Comparison of ENCODE assay signal across 8 cellular contexts in genomic region chr12:57237952-57238853, GRCh38. TPM values are rescaled to one million over a fixed set of nuclear protein-coding genes. Genes with fewer than 3 reads are reported as not detected.
DNase-seq lines count a peak whose midpoint lies in the region; FAIRE-seq and TF ChIP-seq lines count a peak whose summit lies in the region.

No MANE protein-coding gene starts in this region.

- dilution Hi-C loops in endothelial cell of umbilical vein (cut with MboI; ENCODE audit: extremely low pct_ligation_motif_present, low sequenced_read_pairs), result no loop called here

- CTCF ChIA-PET in activated CD4-positive, alpha-beta T cell treated with anti-CD3 and anti-CD28 coated beads, Interleukin-2, amount 10 ng/mL, durations not matched to agents 7 days and 5 days (lab: Charles Lee), result interaction anchor here (0.6 to 18.3 kb wide), 19 partner anchors 9 to 239 kb away, joined by 3 to 332 read pairs (median 6); partner anchors contain the start of genes NEMP1, NXPH4, SHMT2 and STAC3
- CTCF ChIA-PET in endothelial cell of umbilical vein (lab: Charles Lee), result interaction anchor here (0.6 to 10.7 kb wide), 10 partner anchors 8 to 52 kb away, joined by 3 to 214 read pairs (median 7); partner anchors contain the start of genes NXPH4, SHMT2 and STAC3

- POLR2A ChIA-PET in activated CD4-positive, alpha-beta T cell treated with anti-CD3 and anti-CD28 coated beads, Interleukin-2, amount 10 ng/mL, durations not matched to agents 7 days and 5 days (lab: Charles Lee), result interaction anchor here (0.6 kb wide), 1 partner anchor 9 kb away, joined by 3 read pairs; the partner anchor contains the start of gene SHMT2
- POLR2A ChIA-PET in endothelial cell of umbilical vein (lab: Charles Lee), result interaction anchor here (1.0 kb wide), 1 partner anchor 8 kb away, joined by 3 read pairs; the partner anchor contains the start of gene SHMT2

- H3K4me1 ChIP-seq in Peyer's patch, result peaks cover 5 to 68% (median 43%) of the 10 kb centered on the region in 4 donors
- peaks cover 27% of the 10 kb centered on the region for H3K4me1 ChIP-seq in endothelial cell of umbilical vein (ENCODE audit: control insufficient read depth, extremely low read depth, insufficient read depth, low read length)
- peaks cover 16% of the 10 kb centered on the region for H3K4me1 ChIP-seq in ovary (ENCODE audit: insufficient read depth)

- peak overlapping the region; percentile 66 for H3K4me2 ChIP-seq in endothelial cell of umbilical vein (ENCODE audit: insufficient read depth, low read length)

- peaks cover 47% of the 10 kb centered on the region for H3K27me3 Mint-ChIP-seq in activated CD4-positive, alpha-beta T cell treated with anti-CD3 and anti-CD28 coated beads, Interleukin-2, amount 10 ng/mL, durations not matched to agents 7 days and 5 days

- H3K4me3 Mint-ChIP-seq in activated CD4-positive, alpha-beta T cell treated with anti-CD3 and anti-CD28 coated beads, Interleukin-2, amount 10 ng/mL, durations not matched to agents 7 days and 5 days, result peak overlapping the region; percentile 79

- no peak for FAIRE-seq in endothelial cell of umbilical vein (lab: Jason Lieb, UNC)

- H3K27ac ChIP-seq in Peyer's patch (no peak overlapping the region), endothelial cell of umbilical vein (ENCODE audit: insufficient read depth, low read depth, low read length) (no peak overlapping the region), ovary (no peak overlapping the region)

- H3K9ac ChIP-seq in endothelial cell of umbilical vein (replicated peaks; ENCODE audit: extremely low read depth, insufficient read depth, low read length), result no peak overlapping the region

- no peak for DNase-seq in activated CD4-positive, alpha-beta T cell treated with anti-CD3 and anti-CD28 coated beads, Interleukin-2, amount 10 ng/mL, durations not matched to agents 7 days and 5 days
- DNase-seq in activated CD4-positive, alpha-beta T cell treated with anti-CD3 and anti-CD28 coated beads, Interleukin-2, amount 50 U/mL, for 4 hours, result no peak
- peak in 2 of 3 donors; percentile 40 to 53 for DNase-seq in Peyer's patch
- DNase-seq in endothelial cell of umbilical vein (ENCODE audit: low read depth, low spot score), result no peak
- no peak for DNase-seq in ovary
- DNase-seq in effector CD8-positive, alpha-beta T cell (lab: John Stamatoyannopoulos, UW), result no peak
- DNase-seq in globus pallidus (ENCODE audit: low spot score), result no peak
- DNase-seq in NCI-H446 treated with DMSO at 0.1 percent for 48 hours (lab: John Stamatoyannopoulos, UW), result no peak

- 5 to 9% (median 7%) methylated on average over 43 to 62 of the region's 62 CpGs for WGBS in ovary, 3 donors

- no peaks in the 10 kb centered on the region for H3K79me2 ChIP-seq in endothelial cell of umbilical vein (ENCODE audit: control insufficient read depth, insufficient read depth, low read length)

- H3K27ac Mint-ChIP-seq in activated CD4-positive, alpha-beta T cell treated with anti-CD3 and anti-CD28 coated beads, Interleukin-2, amount 10 ng/mL, durations not matched to agents 7 days and 5 days, result peak overlapping the region; percentile 76

- peak overlapping the region; percentile 75 for H2AFZ ChIP-seq in endothelial cell of umbilical vein (ENCODE audit: low read depth, low read length)

- TF ChIP-seq POLR2A in Peyer's patch (IDR thresholded peaks at IDR 0.05), result no peak
- TF ChIP-seq POLR2A in endothelial cell of umbilical vein (IDR thresholded peaks at IDR 0.05; ENCODE audit: low read depth, low read length), result no peak
- TF ChIP-seq POLR2A in ovary (IDR thresholded peaks at IDR 0.05), result no peak

- no peak for TF ChIP-seq CTCF in Peyer's patch (IDR thresholded peaks at IDR 0.05)
- no peak for TF ChIP-seq CTCF in endothelial cell of umbilical vein (IDR thresholded peaks at IDR 0.05; ENCODE audit: extremely low read depth in 1 of 2, insufficient read depth in 1 of 2, low read depth in 1 of 2, low read length in 2 of 2)
- TF ChIP-seq CTCF in ovary (IDR thresholded peaks at IDR 0.05), result no peak

- H3K27me3 ChIP-seq in Peyer's patch (peaks cover 0 to 42% of the 10 kb centered on the region in 2 donors), endothelial cell of umbilical vein (ENCODE audit: control insufficient read depth in 2 of 2, insufficient read depth in 2 of 2, low read length in 2 of 2) (peaks cover 52 to 58% of the 10 kb centered on the region in 2 experiments), ovary (peaks cover 2% of the 10 kb centered on the region)

- H4K20me1 ChIP-seq in endothelial cell of umbilical vein (replicated peaks; ENCODE audit: control insufficient read depth, extremely low read depth, insufficient read depth, low read length), result no peaks in the 10 kb centered on the region

- intact Hi-C loops in endothelial cell of umbilical vein (cut with micrococcal nuclease) (loop anchor here (2.0 kb wide), 1 partner anchor 13 kb away; no protein-coding TSS in a partner anchor), ovary (cut with DNase I) (loop anchor here in 1 of 4 donors (2.0 kb wide), 1 partner anchor 25 kb away; no protein-coding TSS in a partner anchor)

- no peak for TF ChIP-seq EP300 in ovary (IDR thresholded peaks at IDR 0.05)

- H3K36me3 Mint-ChIP-seq in activated CD4-positive, alpha-beta T cell treated with anti-CD3 and anti-CD28 coated beads, Interleukin-2, amount 10 ng/mL, durations not matched to agents 7 days and 5 days (ENCODE audit: low read depth), result peaks cover 21% of the 10 kb centered on the region

- no peaks in the 10 kb centered on the region for H3K9me1 ChIP-seq in endothelial cell of umbilical vein (replicated peaks; ENCODE audit: control insufficient read depth, extremely low read depth, insufficient read depth, low read length)

- H3K36me3 ChIP-seq in Peyer's patch, result peaks cover 0 to 9% (median 0%) of the 10 kb centered on the region in 3 donors
- peaks cover 0 to 9% of the 10 kb centered on the region in 2 experiments for H3K36me3 ChIP-seq in endothelial cell of umbilical vein (ENCODE audit: control insufficient read depth in 2 of 2, extremely low read depth in 1 of 2, insufficient read depth in 2 of 2, low read length in 2 of 2)
- H3K36me3 ChIP-seq in ovary, result no peaks in the 10 kb centered on the region

- H3K9me3 ChIP-seq in Peyer's patch (no peaks in the 10 kb centered on the region), endothelial cell of umbilical vein (replicated peaks; ENCODE audit: control insufficient read depth, insufficient read depth, low read length) (no peaks in the 10 kb centered on the region), ovary (no peaks in the 10 kb centered on the region)

- BruUV-seq in endothelial cell of umbilical vein (replicated peaks; lab: Mats Ljungman, UMichigan), result no TSS peak

- H3K9me3 Mint-ChIP-seq in activated CD4-positive, alpha-beta T cell treated with anti-CD3 and anti-CD28 coated beads, Interleukin-2, amount 10 ng/mL, durations not matched to agents 7 days and 5 days, result no peaks in the 10 kb centered on the region

- H3K4me3 ChIP-seq in Peyer's patch (peak overlapping the region; percentile 19 to 59 (median 52)), endothelial cell of umbilical vein (replicated peaks in 1 of 3; ENCODE audit: insufficient read depth in 1 of 3, low read depth in 1 of 3, low read length in 3 of 3) (peak overlapping the region in 2 of 3 experiments; percentile 3 to 35), ovary (peak overlapping the region; percentile 26)

- H3K4me1 Mint-ChIP-seq in activated CD4-positive, alpha-beta T cell treated with anti-CD3 and anti-CD28 coated beads, Interleukin-2, amount 10 ng/mL, durations not matched to agents 7 days and 5 days, result peaks cover 75% of the 10 kb centered on the region

RNA-seq across cellular contexts. Expression of gene SHMT2, which starts 8.7 kb away (rescaled TPM):
- total RNA-seq in activated CD4-positive, alpha-beta T cell treated with anti-CD3 and anti-CD28 coated beads, Interleukin-2, amount 10 ng/mL, durations not matched to agents 7 days and 5 days, result 100 to 1,000 TPM; 137 to 141 TPM
- 10 to 100 TPM; 34.4 to 72.6 (median 36.3) TPM for total RNA-seq in Peyer's patch
- 148 and 155 TPM in 2 replicates for total RNA-seq in endothelial cell of umbilical vein
- polyA plus RNA-seq in endothelial cell of umbilical vein, result 243 and 287 TPM in 2 replicates
- 200 and 222 TPM in 2 replicates for polyA plus RNA-seq in endothelial cell of umbilical vein (2011; cell fraction: cytosol; rRNA removed)
- polyA plus RNA-seq in endothelial cell of umbilical vein (2011; cell fraction: nucleus; rRNA removed), result 221 and 233 TPM in 2 replicates
- 126 and 146 TPM in 2 replicates for polyA plus RNA-seq in endothelial cell of umbilical vein (2012)
- 158 and 166 TPM in 2 replicates for polyA minus RNA-seq in endothelial cell of umbilical vein
- 225 TPM for polyA minus RNA-seq in endothelial cell of umbilical vein (2011; cell fraction: cytosol; rRNA and poly(A)+ RNA removed)
- polyA minus RNA-seq in endothelial cell of umbilical vein (2011; cell fraction: nucleus; rRNA and poly(A)+ RNA removed), result 89.4 and 105 TPM in 2 replicates
- 100 to 1,000 TPM in 1 of 7 donors, 10 to 100 TPM in 6; 32.3 to 185 (median 46.6) TPM for total RNA-seq in ovary
- 10 to 100 TPM; 23.0 to 34.7 TPM for polyA plus RNA-seq in ovary

RNA-seq across cellular contexts. Expression of gene STAC3, which starts 12.8 kb away (rescaled TPM):
- total RNA-seq in activated CD4-positive, alpha-beta T cell treated with anti-CD3 and anti-CD28 coated beads, Interleukin-2, amount 10 ng/mL, durations not matched to agents 7 days and 5 days, result 1 to 10 TPM; 5.1 to 5.2 TPM
- total RNA-seq in Peyer's patch (1 to 10 TPM; 1.9 to 6.6 (median 2.4) TPM), endothelial cell of umbilical vein (0.55 and 1.0 TPM in 2 replicates), ovary (1 to 10 TPM in 6 of 7 donors, under 1 TPM in 1; 0.66 to 2.3 (median 1.8) TPM)
- polyA plus RNA-seq in endothelial cell of umbilical vein (0.08 and 0.36 TPM in 2 replicates), ovary (1 to 10 TPM in 1 of 2 donors, under 1 TPM in 1; 0.77 to 2.9 TPM)
- 0.18 and 0.35 TPM in 2 replicates for polyA plus RNA-seq in endothelial cell of umbilical vein (2011; cell fraction: cytosol; rRNA removed)
- polyA plus RNA-seq in endothelial cell of umbilical vein (2011; cell fraction: nucleus; rRNA removed), result 1.6 and 2.2 TPM in 2 replicates
- polyA plus RNA-seq in endothelial cell of umbilical vein (2012), result 0.60 TPM in 2 replicates
- not detected in 2 replicates for polyA minus RNA-seq in endothelial cell of umbilical vein
- not detected for polyA minus RNA-seq in endothelial cell of umbilical vein (2011; cell fraction: cytosol; rRNA and poly(A)+ RNA removed)
- 1.4 and 1.6 TPM in 2 replicates for polyA minus RNA-seq in endothelial cell of umbilical vein (2011; cell fraction: nucleus; rRNA and poly(A)+ RNA removed)

RNA-seq across cellular contexts. Expression of gene NXPH4, which starts 21.6 kb away (rescaled TPM):
- under 1 TPM; 0.29 to 0.32 TPM for total RNA-seq in activated CD4-positive, alpha-beta T cell treated with anti-CD3 and anti-CD28 coated beads, Interleukin-2, amount 10 ng/mL, durations not matched to agents 7 days and 5 days
- total RNA-seq in Peyer's patch (not detected), endothelial cell of umbilical vein (not detected in 2 replicates), ovary (under 1 TPM in 1 of 7 donors, not detected in 6; 0.20 TPM)
- polyA plus RNA-seq in endothelial cell of umbilical vein (0.07 TPM in 1 of 2 replicates, not detected in the other), ovary (under 1 TPM in 1 of 2 donors, not detected in 1; 0.13 TPM)
- polyA plus RNA-seq in endothelial cell of umbilical vein (2011; cell fraction: cytosol; rRNA removed), result 0.04 and 0.06 TPM in 2 replicates
- polyA plus RNA-seq in endothelial cell of umbilical vein (2011; cell fraction: nucleus; rRNA removed), result not detected in 2 replicates
- not detected in 2 replicates for polyA plus RNA-seq in endothelial cell of umbilical vein (2012)
- polyA minus RNA-seq in endothelial cell of umbilical vein, result 0.11 TPM in 1 of 2 replicates, not detected in the other
- 2.8 TPM for polyA minus RNA-seq in endothelial cell of umbilical vein (2011; cell fraction: cytosol; rRNA and poly(A)+ RNA removed)
- polyA minus RNA-seq in endothelial cell of umbilical vein (2011; cell fraction: nucleus; rRNA and poly(A)+ RNA removed), result not detected in 2 replicates

Comparison
In these comparisons a context has a peak if more than half of its experiments do, and no peak if none do; other contexts are left out.
1. DNase-seq: peak in Peyer's patch (2 of 3); none in activated CD4-positive, alpha-beta T cell treated with anti-CD3 and anti-CD28 coated beads, Interleukin-2, amount 10 ng/mL, durations not matched to agents 7 days and 5 days (single experiment), activated CD4-positive, alpha-beta T cell treated with anti-CD3 and anti-CD28 coated beads, Interleukin-2, amount 50 U/mL, for 4 hours (0 of 2), endothelial cell of umbilical vein (single experiment), ovary (0 of 5), effector CD8-positive, alpha-beta T cell (single experiment), globus pallidus (single experiment) and NCI-H446 treated with DMSO at 0.1 percent for 48 hours (single experiment).
2. Peak in every context shown above with its lines, with median percentiles within 50 percentile points of each other: H3K4me3 ChIP-seq.